In genomic region chr2:118061135-118061955, GRCh38 we compare ENCODE assay signal across 8 cellular contexts. TPM values are rescaled to one million over a fixed set of nuclear protein-coding genes. Genes with fewer than 3 reads are reported as not detected.
A peak's percentile ranks its signal among the peaks of the same experiment; 100 is the strongest.
DNase-seq lines count a peak whose midpoint lies in the region; ATAC-seq and TF ChIP-seq lines count a peak whose summit lies in the region.

No MANE protein-coding gene starts in this region.

- POLR2A ChIA-PET in BJ (lab: Charles Lee) = no interaction called here

- CTCF ChIA-PET in BJ (lab: Yijun Ruan, JAX) = interaction anchor here (0.6 to 5.4 kb wide), 15 partner anchors 11 to 115 kb away, joined by 3 to 95 read pairs (median 4); partner anchors contain the start of genes CCDC93 and INSIG2

- TF ChIP-seq POLR2A in Peyer's patch (IDR thresholded peaks at IDR 0.05) = no peak

- no peak overlapping the region for H3K27ac ChIP-seq in Peyer's patch

- no peaks in the 10 kb centered on the region for H3K27me3 ChIP-seq in BJ (ENCODE audit: control insufficient read depth, insufficient read depth, low read length)
- no peaks in the 10 kb centered on the region for H3K27me3 ChIP-seq in Peyer's patch

- TF ChIP-seq CTCF in BJ (IDR thresholded peaks at IDR 0.05; ENCODE audit: insufficient read depth, low read depth, low read length) (peak; percentile 55), Peyer's patch (IDR thresholded peaks at IDR 0.05) (peak in 5 of 6 experiments; percentile 10 to 47 (median 19))

- H3K36me3 ChIP-seq in BJ (ENCODE audit: control insufficient read depth, insufficient read depth, low read length) (no peaks in the 10 kb centered on the region), Peyer's patch (no peaks in the 10 kb centered on the region)

- no peak overlapping the region for H3K4me3 ChIP-seq in BJ (ENCODE audit: low read depth, low read length)
- H3K4me3 ChIP-seq in Peyer's patch = no peak overlapping the region

- peak; percentile 85 for ATAC-seq in GM19043 (IDR thresholded peaks at IDR 0.05; ENCODE audit: low read depth, unreplicated experiment)
- peak; percentile 71 for ATAC-seq in HG03097 (IDR thresholded peaks at IDR 0.05; ENCODE audit: low FRiP score, unreplicated experiment)

- DNase-seq in BJ (ENCODE audit: low read depth) (no peak), Peyer's patch (no peak), foreskin melanocyte (peak; percentile 56), stromal cell of bone marrow (ENCODE audit: low read depth) (peak; percentile 85), mesenteric fat pad (ENCODE audit: low spot score) (no peak), NCI-H1694 (lab: John Stamatoyannopoulos, UW) (no peak)

- H3K9me3 ChIP-seq in Peyer's patch = no peaks in the 10 kb centered on the region

- H3K4me1 ChIP-seq in Peyer's patch = peaks cover 0 to 4% (median 0%) of the 10 kb centered on the region in 4 donors

RNA-seq across cellular contexts. Expression of gene INSIG2, which starts 26.9 kb away (rescaled TPM):
- 7.5 and 14.3 TPM in 2 replicates for polyA plus RNA-seq in BJ (2011; rRNA removed)
- polyA minus RNA-seq in BJ (2011; rRNA and poly(A)+ RNA removed) = 3.1 and 9.8 TPM in 2 replicates
- total RNA-seq in Peyer's patch (10 to 100 TPM; 11.4 to 29.7 (median 21.5) TPM), mesenteric fat pad (21.5 TPM)

RNA-seq across cellular contexts. Expression of gene CCDC93, which starts 47.5 kb away (rescaled TPM):
- 12.8 and 17.3 TPM in 2 replicates for polyA plus RNA-seq in BJ (2011; rRNA removed)
- 13.6 and 14.3 TPM in 2 replicates for polyA minus RNA-seq in BJ (2011; rRNA and poly(A)+ RNA removed)
- total RNA-seq in Peyer's patch (10 to 100 TPM; 47.0 to 59.3 (median 55.0) TPM), mesenteric fat pad (40.1 TPM)

Comparison
In these comparisons a context has a peak if more than half of its experiments do, and no peak if none do; other contexts are left out.
1. DNase-seq: peak in foreskin melanocyte (single experiment) and stromal cell of bone marrow (single experiment); none in BJ (single experiment), Peyer's patch (0 of 3), mesenteric fat pad (single experiment) and NCI-H1694 (single experiment).